Comparison of ENCODE assay signal across 1 cellular context in the genomic region with DNA sequence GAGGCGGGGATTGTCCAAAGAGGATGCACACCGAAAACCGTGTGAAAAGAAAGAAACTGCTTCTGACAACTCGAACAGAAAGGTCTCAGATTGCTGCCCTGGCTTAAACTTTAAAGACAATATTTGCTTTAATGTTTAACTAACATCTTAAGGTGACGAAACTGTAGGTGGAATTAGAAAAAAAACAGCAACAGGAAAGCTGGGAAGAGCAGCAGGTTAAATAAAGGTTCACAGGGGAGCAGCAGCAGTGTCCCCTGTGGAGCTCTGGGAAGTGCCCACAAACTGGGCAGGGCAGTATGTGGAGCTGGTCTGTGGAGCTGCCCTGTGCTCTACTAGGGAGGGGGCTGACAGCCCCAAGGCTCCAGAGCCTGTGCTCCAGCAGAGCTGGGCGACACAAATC.
TF ChIP-seq lines count a peak whose summit lies in the region.

No MANE protein-coding gene starts in this region.

TF ChIP-seq in A549, 52 proteins besides CTCF, POLR2A, EP300 and RAD21 (continued from another document):
- TF ChIP-seq POLR2AphosphoS2 (conservative IDR thresholded peaks at IDR 0.05; ENCODE audit: low read length) (no peak), ZNF302 (CRISPR knock-in tag; IDR thresholded peaks at IDR 0.05) (no peak), SMC3 (IDR thresholded peaks at IDR 0.05) (no peak), CBX8 (IDR thresholded peaks at IDR 0.05) (no peak), RNF2 (IDR thresholded peaks at IDR 0.05; ENCODE audit: borderline replicate concordance, low read depth) (no peak), EHF (CRISPR knock-in tag; IDR thresholded peaks at IDR 0.05) (no peak), HOXB5 (CRISPR knock-in tag; IDR thresholded peaks at IDR 0.05) (no peak), MAZ (IDR thresholded peaks at IDR 0.05; ENCODE audit: borderline replicate concordance, low read depth, low read length) (no peak), KDM1A (IDR thresholded peaks at IDR 0.05; ENCODE audit: low read depth) (no peak), TFCP2L1 (CRISPR knock-in tag; IDR thresholded peaks at IDR 0.05) (no peak), HOXB13 (CRISPR knock-in tag; IDR thresholded peaks at IDR 0.05; ENCODE audit: low read depth) (no peak), ZSCAN20 (CRISPR knock-in tag; IDR thresholded peaks at IDR 0.05) (no peak), NPAS2 (CRISPR knock-in tag; IDR thresholded peaks at IDR 0.05; ENCODE audit: borderline replicate concordance) (no peak)
- TF ChIP-seq, protein P1, sequence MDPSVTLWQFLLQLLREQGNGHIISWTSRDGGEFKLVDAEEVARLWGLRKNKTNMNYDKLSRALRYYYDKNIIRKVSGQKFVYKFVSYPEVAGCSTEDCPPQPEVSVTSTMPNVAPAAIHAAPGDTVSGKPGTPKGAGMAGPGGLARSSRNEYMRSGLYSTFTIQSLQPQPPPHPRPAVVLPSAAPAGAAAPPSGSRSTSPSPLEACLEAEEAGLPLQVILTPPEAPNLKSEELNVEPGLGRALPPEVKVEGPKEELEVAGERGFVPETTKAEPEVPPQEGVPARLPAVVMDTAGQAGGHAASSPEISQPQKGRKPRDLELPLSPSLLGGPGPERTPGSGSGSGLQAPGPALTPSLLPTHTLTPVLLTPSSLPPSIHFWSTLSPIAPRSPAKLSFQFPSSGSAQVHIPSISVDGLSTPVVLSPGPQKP (IDR thresholded peaks at IDR 0.05; ENCODE audit: low read depth, low read length): no peak
- TF ChIP-seq, protein P2, sequence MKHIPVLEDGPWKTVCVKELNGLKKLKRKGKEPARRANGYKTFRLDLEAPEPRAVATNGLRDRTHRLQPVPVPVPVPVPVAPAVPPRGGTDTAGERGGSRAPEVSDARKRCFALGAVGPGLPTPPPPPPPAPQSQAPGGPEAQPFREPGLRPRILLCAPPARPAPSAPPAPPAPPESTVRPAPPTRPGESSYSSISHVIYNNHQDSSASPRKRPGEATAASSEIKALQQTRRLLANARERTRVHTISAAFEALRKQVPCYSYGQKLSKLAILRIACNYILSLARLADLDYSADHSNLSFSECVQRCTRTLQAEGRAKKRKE (CRISPR knock-in tag; IDR thresholded peaks at IDR 0.05; ENCODE audit: low read depth): no peak
- TF ChIP-seq, protein P3, sequence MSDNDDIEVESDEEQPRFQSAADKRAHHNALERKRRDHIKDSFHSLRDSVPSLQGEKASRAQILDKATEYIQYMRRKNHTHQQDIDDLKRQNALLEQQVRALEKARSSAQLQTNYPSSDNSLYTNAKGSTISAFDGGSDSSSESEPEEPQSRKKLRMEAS (IDR thresholded peaks at IDR 0.05): no peak
TF ChIP-seq in A549: peak in this region for 0.
